Comparison of ENCODE assay signal across 20 cellular contexts in the genomic region with DNA sequence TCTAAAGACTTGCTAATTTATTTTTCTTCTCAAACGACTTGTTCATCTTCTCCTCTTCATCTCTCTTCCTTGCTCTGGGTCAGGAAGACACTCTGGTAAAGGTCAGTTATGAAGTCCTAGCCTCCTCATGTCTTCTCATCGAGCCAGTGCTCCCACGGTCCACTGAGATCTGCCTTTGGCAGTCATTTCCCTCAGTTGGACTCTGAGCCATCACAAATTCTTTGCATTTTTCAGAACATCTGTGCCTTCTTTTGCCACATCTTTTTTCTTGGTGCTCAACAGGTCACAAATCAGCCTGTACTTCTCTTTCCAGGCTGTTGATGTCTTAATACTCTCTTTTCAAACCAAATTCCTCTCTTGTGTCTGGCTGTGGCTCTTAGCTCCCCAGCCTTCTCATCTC. TPM values are rescaled to one million over a fixed set of nuclear protein-coding genes. Genes with fewer than 3 reads are reported as not detected.
"Had no signal": no experiment of that assay in that cellular context is flagged by ENCODE, and none has a peak within 500 bp of the region (broad histone marks: within the 10 kb centered on the region; RNA-seq: fewer than 3 reads in every experiment).

No MANE protein-coding gene starts in this region.

- H3K36me3 Mint-ChIP-seq: activated naive CD4-positive, alpha-beta T cell treated with anti-CD3 and anti-CD28 coated beads, Interleukin-2, amount 50 U/mL, for 24 hours; memory B cell; natural killer cell treated with Interleukin-12 subunit alpha and Interleukin-12 subunit beta and Interleukin-15 and Interleukin-18, amount 100 ng/mL, for 72 hours had no signal

- H3K27me3 ChIP-seq: foreskin keratinocyte, heart right ventricle, right lobe of liver had no signal

- ATAC-seq: activated CD8-positive, alpha-beta T cell treated with anti-CD3 and anti-CD28 coated beads for 36 hours; foreskin keratinocyte; natural killer cell treated with Interleukin-12 subunit alpha and Interleukin-12 subunit beta and Interleukin-15 and Interleukin-18, amount 100 ng/mL, for 72 hours; right lobe of liver; stimulated activated naive CD8-positive, alpha-beta T cell treated with anti-CD3 and anti-CD28 coated beads, Interleukin-15, amount 100 ng/mL, for 72 hours had no signal

- H3K27ac ChIP-seq: foreskin keratinocyte, prostate gland had no signal

- H3K9me3 Mint-ChIP-seq: activated B cell treated with CpG ODN at 0.5 μM for 24 hours; activated CD8-positive, alpha-beta T cell treated with anti-CD3 and anti-CD28 coated beads for 36 hours; activated naive CD4-positive, alpha-beta T cell treated with anti-CD3 and anti-CD28 coated beads, Interleukin-2, amount 50 U/mL, for 24 hours; memory B cell had no signal

- H3K9me3 ChIP-seq: heart right ventricle, prostate gland, right lobe of liver had no signal

- H3K36me3 ChIP-seq: heart right ventricle, prostate gland, right lobe of liver had no signal

- H3K4me3 ChIP-seq: heart right ventricle, prostate gland, right lobe of liver had no signal

- H3K4me1 ChIP-seq: foreskin keratinocyte, prostate gland had no signal

- H3K27ac Mint-ChIP-seq: activated B cell treated with CpG ODN at 0.5 μM for 24 hours; activated CD8-positive, alpha-beta T cell treated with anti-CD3 and anti-CD28 coated beads for 36 hours; activated naive CD4-positive, alpha-beta T cell treated with anti-CD3 and anti-CD28 coated beads, Interleukin-2, amount 50 U/mL, for 24 hours; memory B cell; natural killer cell treated with Interleukin-12 subunit alpha and Interleukin-12 subunit beta and Interleukin-15 and Interleukin-18, amount 100 ng/mL, for 72 hours; stimulated activated naive CD8-positive, alpha-beta T cell treated with anti-CD3 and anti-CD28 coated beads, Interleukin-15, amount 100 ng/mL, for 72 hours had no signal

- H3K4me1 Mint-ChIP-seq: activated B cell treated with CpG ODN at 0.5 μM for 24 hours; activated naive CD4-positive, alpha-beta T cell treated with anti-CD3 and anti-CD28 coated beads, Interleukin-2, amount 50 U/mL, for 24 hours; memory B cell had no signal

- H3K27me3 Mint-ChIP-seq: activated B cell treated with CpG ODN at 0.5 μM for 24 hours had no signal

- H3K4me3 Mint-ChIP-seq: activated B cell treated with CpG ODN at 0.5 μM for 24 hours; activated CD8-positive, alpha-beta T cell treated with anti-CD3 and anti-CD28 coated beads for 36 hours; activated naive CD4-positive, alpha-beta T cell treated with anti-CD3 and anti-CD28 coated beads, Interleukin-2, amount 50 U/mL, for 24 hours; memory B cell; natural killer cell treated with Interleukin-12 subunit alpha and Interleukin-12 subunit beta and Interleukin-15 and Interleukin-18, amount 100 ng/mL, for 72 hours; stimulated activated naive CD8-positive, alpha-beta T cell treated with anti-CD3 and anti-CD28 coated beads, Interleukin-15, amount 100 ng/mL, for 72 hours had no signal

- DNase-seq: activated B cell treated with CpG ODN at 0.5 μM for 24 hours; activated CD4-positive, alpha-beta T cell treated with anti-CD3 and anti-CD28 coated beads for 48 hours; activated CD8-positive, alpha-beta T cell treated with anti-CD3 and anti-CD28 coated beads for 36 hours; activated effector memory CD4-positive, alpha-beta T cell treated with anti-CD3 and anti-CD28 coated beads, Interleukin-2, amount 50 U/mL, for 16 hours; activated T-cell treated with anti-CD3 and anti-CD28 coated beads, Interleukin-2, amount 50 U/mL, for 48 hours; aorta; cortex of kidney; effector CD8-positive, alpha-beta T cell; foreskin keratinocyte; heart right ventricle; right lobe of liver; stimulated activated CD4-positive, alpha-beta T cell treated with anti-CD3 and anti-CD28 coated beads, Interleukin-1b, Interleukin-23, amount 100 ng/mL, for 48 hours; stimulated activated naive CD8-positive, alpha-beta T cell treated with anti-CD3 and anti-CD28 coated beads, Interleukin-15, amount 100 ng/mL, for 72 hours; T-helper 2 cell had no signal

- FAIRE-seq: endothelial cell of umbilical vein, TTC549 had no signal

RNA-seq across cellular contexts. Expression of a gene that starts 49.7 kb away (rescaled TPM):
- total RNA-seq: activated B cell treated with CpG ODN at 0.5 μM for 24 hours, endothelial cell of umbilical vein, foreskin keratinocyte had no signal
- polyA plus RNA-seq: foreskin keratinocyte had no signal
